In the genomic region with DNA sequence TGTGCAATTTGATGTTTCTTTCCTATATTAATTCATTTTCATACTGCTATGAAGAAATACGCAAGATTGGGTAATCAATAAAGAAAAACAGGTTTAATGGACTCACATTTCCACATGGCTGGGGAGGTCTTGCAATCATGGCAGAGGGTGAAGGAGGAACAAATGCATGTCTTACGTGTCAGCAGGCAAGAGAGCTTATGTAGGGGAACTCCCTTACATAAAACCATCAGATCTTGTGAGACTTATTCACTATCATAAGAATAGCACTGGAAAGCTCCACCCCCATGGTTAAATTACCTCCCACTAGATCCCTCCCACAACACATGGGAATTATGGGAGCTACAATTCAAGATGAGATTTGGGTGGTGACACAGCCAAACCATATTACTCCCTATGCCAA, we compare ENCODE assay signal across 28 cellular contexts.
"Had no signal": no experiment of that assay in that cellular context is flagged by ENCODE, and none has a peak within 500 bp of the region (broad histone marks: within the 10 kb centered on the region; RNA-seq: fewer than 3 reads in every experiment).

No MANE protein-coding gene starts in this region.

- ATAC-seq: naive thymus-derived CD8-positive, alpha-beta T cell; natural killer cell treated with Interleukin-12 subunit alpha and Interleukin-12 subunit beta and Interleukin-15 and Interleukin-18, amount 100 ng/mL, for 72 hours; psoas muscle; right cardiac atrium; right lobe of liver; stimulated activated effector memory CD8-positive, alpha-beta T cell treated with anti-CD3 and anti-CD28 coated beads, Interleukin-12 subunit alpha, Interleukin-12 subunit beta, amount 100 ng/mL, for 72 hours; stimulated activated naive B cell treated with anti-CD40 and anti-IgM and Interleukin-4, amounts not matched to agents 10 μg/mL and 1 μg/mL and 100 μg/mL, for 72 hours had no signal

- H3K4me2 ChIP-seq: neural progenitor cell had no signal

- H3K27me3 Mint-ChIP-seq: progenitor cell of endocrine pancreas; stimulated activated naive B cell treated with anti-CD40 and anti-IgM and Interleukin-4, amounts not matched to agents 10 μg/mL and 1 μg/mL and 100 μg/mL, for 72 hours; stimulated activated naive CD8-positive, alpha-beta T cell treated with anti-CD3 and anti-CD28 coated beads, Interleukin-15, Interleukin-2, amounts not matched to agents 100 ng/mL and 50 ng/mL, for 24 hours had no signal

- DNase-seq: naive thymus-derived CD8-positive, alpha-beta T cell; nephron progenitor cell; posterior cingulate gyrus; psoas muscle; right cardiac atrium; right lobe of liver; sigmoid colon; small intestine; stimulated activated CD4-positive, alpha-beta T cell treated with anti-CD3 and anti-CD28 coated beads, Interleukin-15, amount 100 ng/mL, for 24 hours; stimulated activated CD4-positive, alpha-beta T cell treated with anti-CD3 and anti-CD28 coated beads, Interleukin-2, amount 100 ng/mL, for 24 hours; stimulated activated CD4-positive, alpha-beta T cell treated with anti-CD3 and anti-CD28 coated beads, Interleukin-2, amount 100 ng/mL, for 48 hours; stimulated activated CD4-positive, alpha-beta T cell treated with anti-CD3 and anti-CD28 coated beads, Interleukin-4, amount 100 ng/mL, for 24 hours; stimulated activated naive B cell treated with anti-CD40 and anti-IgM and Interleukin-4, amounts not matched to agents 10 μg/mL and 1 μg/mL and 100 μg/mL, for 72 hours; stimulated activated naive CD4-positive, alpha-beta T cell treated with Interleukin-2 at 50 U/mL for 16 hours; stomach; thyroid gland; trophoblast cell; upper lobe of left lung had no signal

- H3K9me3 Mint-ChIP-seq: naive thymus-derived CD8-positive, alpha-beta T cell; natural killer cell treated with Interleukin-12 subunit alpha and Interleukin-12 subunit beta and Interleukin-15 and Interleukin-18, amount 100 ng/mL, for 72 hours; nephron progenitor cell; neural progenitor cell; stimulated activated effector memory CD8-positive, alpha-beta T cell treated with anti-CD3 and anti-CD28 coated beads, Interleukin-12 subunit alpha, Interleukin-12 subunit beta, amount 100 ng/mL, for 72 hours; stimulated activated naive B cell treated with anti-CD40 and anti-IgM and Interleukin-4, amounts not matched to agents 10 μg/mL and 1 μg/mL and 100 μg/mL, for 72 hours; stimulated activated naive CD8-positive, alpha-beta T cell treated with anti-CD3 and anti-CD28 coated beads, Interleukin-15, Interleukin-2, amounts not matched to agents 100 ng/mL and 50 ng/mL, for 24 hours had no signal

- H3K9me3 ChIP-seq: psoas muscle, right lobe of liver, sigmoid colon, stomach, thoracic aorta, thyroid gland, tibial nerve, upper lobe of left lung, vagina had no signal

- H3K9ac ChIP-seq: neural progenitor cell, parathyroid adenoma had no signal

- H3K27ac ChIP-seq: neural progenitor cell, parathyroid adenoma, psoas muscle, right lobe of liver, sigmoid colon, stomach, thoracic aorta, thyroid gland, tibial nerve, upper lobe of left lung, vagina had no signal

- H2AFZ ChIP-seq: neural progenitor cell, parathyroid adenoma had no signal

- H3K36me3 ChIP-seq: neural progenitor cell, right lobe of liver, sigmoid colon, stomach, thoracic aorta, thyroid gland, tibial nerve, upper lobe of left lung, vagina had no signal

- H3K4me3 Mint-ChIP-seq: naive thymus-derived CD8-positive, alpha-beta T cell; natural killer cell treated with Interleukin-12 subunit alpha and Interleukin-12 subunit beta and Interleukin-15 and Interleukin-18, amount 100 ng/mL, for 72 hours; nephron progenitor cell; neural progenitor cell; stimulated activated effector memory CD8-positive, alpha-beta T cell treated with anti-CD3 and anti-CD28 coated beads, Interleukin-12 subunit alpha, Interleukin-12 subunit beta, amount 100 ng/mL, for 72 hours; stimulated activated naive B cell treated with anti-CD40 and anti-IgM and Interleukin-4, amounts not matched to agents 10 μg/mL and 1 μg/mL and 100 μg/mL, for 72 hours; stimulated activated naive CD8-positive, alpha-beta T cell treated with anti-CD3 and anti-CD28 coated beads, Interleukin-15, Interleukin-2, amounts not matched to agents 100 ng/mL and 50 ng/mL, for 24 hours had no signal

- H3K4me1 ChIP-seq: parathyroid adenoma, psoas muscle, right lobe of liver, thyroid gland, tibial nerve, upper lobe of left lung had no signal

- H3K27me3 ChIP-seq: neural progenitor cell, right lobe of liver, sigmoid colon, stomach, thyroid gland, tibial nerve, upper lobe of left lung, vagina had no signal

- H3K4me1 Mint-ChIP-seq: naive thymus-derived CD8-positive, alpha-beta T cell; stimulated activated effector memory CD8-positive, alpha-beta T cell treated with anti-CD3 and anti-CD28 coated beads, Interleukin-12 subunit alpha, Interleukin-12 subunit beta, amount 100 ng/mL, for 72 hours; stimulated activated naive B cell treated with anti-CD40 and anti-IgM and Interleukin-4, amounts not matched to agents 10 μg/mL and 1 μg/mL and 100 μg/mL, for 72 hours had no signal

- H3K36me3 Mint-ChIP-seq: naive thymus-derived CD8-positive, alpha-beta T cell; natural killer cell treated with Interleukin-12 subunit alpha and Interleukin-12 subunit beta and Interleukin-15 and Interleukin-18, amount 100 ng/mL, for 72 hours; neural progenitor cell; stimulated activated effector memory CD8-positive, alpha-beta T cell treated with anti-CD3 and anti-CD28 coated beads, Interleukin-12 subunit alpha, Interleukin-12 subunit beta, amount 100 ng/mL, for 72 hours; stimulated activated naive B cell treated with anti-CD40 and anti-IgM and Interleukin-4, amounts not matched to agents 10 μg/mL and 1 μg/mL and 100 μg/mL, for 72 hours had no signal

- H3K79me2 ChIP-seq: parathyroid adenoma had no signal

- H3K4me3 ChIP-seq: neural progenitor cell, psoas muscle, right lobe of liver, sigmoid colon, stomach, thoracic aorta, thyroid gland, tibial nerve, upper lobe of left lung, vagina had no signal

- FAIRE-seq: small intestine, urothelium cell line had no signal

- H3K27ac Mint-ChIP-seq: naive thymus-derived CD8-positive, alpha-beta T cell; natural killer cell treated with Interleukin-12 subunit alpha and Interleukin-12 subunit beta and Interleukin-15 and Interleukin-18, amount 100 ng/mL, for 72 hours; nephron progenitor cell; neural progenitor cell; progenitor cell of endocrine pancreas; stimulated activated effector memory CD8-positive, alpha-beta T cell treated with anti-CD3 and anti-CD28 coated beads, Interleukin-12 subunit alpha, Interleukin-12 subunit beta, amount 100 ng/mL, for 72 hours; stimulated activated naive B cell treated with anti-CD40 and anti-IgM and Interleukin-4, amounts not matched to agents 10 μg/mL and 1 μg/mL and 100 μg/mL, for 72 hours; stimulated activated naive CD8-positive, alpha-beta T cell treated with anti-CD3 and anti-CD28 coated beads, Interleukin-15, Interleukin-2, amounts not matched to agents 100 ng/mL and 50 ng/mL, for 24 hours had no signal
